ENCODE assay signal across 20 cellular contexts in genomic region chr2:65381607-65382032, GRCh38. TPM values are rescaled to one million over a fixed set of nuclear protein-coding genes. Genes with fewer than 3 reads are reported as not detected.
A peak's percentile ranks its signal among the peaks of the same experiment; 100 is the strongest.
DNase-seq lines count a peak whose midpoint lies in the region; ATAC-seq, FAIRE-seq and TF ChIP-seq lines count a peak whose summit lies in the region.
"Had no signal": no experiment of that assay in that cellular context is flagged by ENCODE, and none has a peak within 500 bp of the region (broad histone marks: within the 10 kb centered on the region; RNA-seq: fewer than 3 reads in every experiment).

No MANE protein-coding gene starts in this region.

- FAIRE-seq in HepG2 (lab: Jason Lieb, UNC): no peak
- FAIRE-seq: A204.1, astrocyte had no signal

- peaks cover 56% of the 10 kb centered on the region; the same call in 1 of the 2 replicates for H4K20me1 ChIP-seq in HepG2 (ENCODE audit: insufficient read depth, low read length)
- H4K20me1 ChIP-seq in PC-9 (ENCODE audit: insufficient read depth): no peaks in the 10 kb centered on the region

- no peaks in the 10 kb centered on the region for H3K36me3 Mint-ChIP-seq in dendritic cell treated with granulocyte-macrophage colony-stimulating factor and Interleukin-4, amounts not matched to agents 40 ng/mL and 50 ng/mL, for 4 days (ENCODE audit: low read depth)

- H3K27me3 Mint-ChIP-seq in dendritic cell treated with granulocyte-macrophage colony-stimulating factor and Interleukin-4, amounts not matched to agents 40 ng/mL and 50 ng/mL, for 4 days: no peaks in the 10 kb centered on the region

- no peak overlapping the region for H2AFZ ChIP-seq in HepG2 (ENCODE audit: low read length)
- H2AFZ ChIP-seq in PC-9: no peak overlapping the region

- TF ChIP-seq CTCF in HepG2 (CRISPR knock-in tag; IDR thresholded peaks at IDR 0.05) (no peak), right lobe of liver (IDR thresholded peaks at IDR 0.05) (no peak), PC-9 (conservative IDR thresholded peaks at IDR 0.05) (no peak), transverse colon (IDR thresholded peaks at IDR 0.05) (no peak)

- H3K79me2 ChIP-seq in HepG2 (ENCODE audit: insufficient read depth, low read length) (peaks cover 92% of the 10 kb centered on the region), PC-9 (ENCODE audit: low read depth) (peaks cover 78% of the 10 kb centered on the region)

- in situ Hi-C loops in HepG2 (cut with HindIII; ENCODE audit: extremely low pct_ligation_motif_present, low pct_unique_long_range_greater_than_20kb): loop anchor here (5.0 kb wide), 1 partner anchor 51 kb away; the partner anchor contains the start of gene SPRED2
- in situ Hi-C loops in transverse colon (cut with MboI; ENCODE audit: low pct_ligation_motif_present in 1 of 4, low pct_unique_long_range_greater_than_20kb in 1 of 4, low sequenced_read_pairs in 3 of 4): no loop called here

- H3K4me1 ChIP-seq in HepG2 (ENCODE audit: insufficient read depth, low read length) (peaks cover 97% of the 10 kb centered on the region), right lobe of liver (peaks cover 0 to 80% (median 42%) of the 10 kb centered on the region in 4 donors), PC-9 (replicated peaks; ENCODE audit: insufficient read depth) (peaks cover 89% of the 10 kb centered on the region), transverse colon (peaks cover 26 to 82% (median 47%) of the 10 kb centered on the region in 4 donors)

- CTCF ChIA-PET in HepG2 (lab: Yijun Ruan, JAX; ENCODE audit: low intra/inter-chr PET ratio, low total read pairs) (no interaction called here), PC-9 (lab: Charles Lee) (interaction anchor here (0.6 kb wide), 1 partner anchor 49 kb away, joined by 3 read pairs; no protein-coding TSS in a partner anchor)

- TF ChIP-seq RAD21 in HepG2 (CRISPR knock-in tag; IDR thresholded peaks at IDR 0.05): no peak

- H3F3A ChIP-seq in PC-9 (ENCODE audit: insufficient read depth, low read depth): peaks cover 45% of the 10 kb centered on the region

- intact Hi-C loops in HepG2 (cut with micrococcal nuclease; ENCODE audit: unreplicated experiment) (loop anchor here (1.0 to 2.0 kb wide), 4 partner anchors 8 to 172 kb away; partner anchors contain the start of gene SPRED2), right lobe of liver (cut with DNase I) (no loop called here), PC-9 (cut with micrococcal nuclease; ENCODE audit: unreplicated experiment) (loop anchor here (1.0 to 2.0 kb wide), 4 partner anchors 15 to 185 kb away; no protein-coding TSS in a partner anchor), transverse colon (cut with DNase I; ENCODE audit: low total_unique reads) (no loop called here)
- intact Hi-C loops in dendritic cell treated with granulocyte-macrophage colony-stimulating factor and Interleukin-4, amounts not matched to agents 40 ng/mL and 50 ng/mL, for 4 days (cut with micrococcal nuclease): no loop called here

- peaks cover 4 to 26% of the 10 kb centered on the region in 2 experiments for H3K36me3 ChIP-seq in HepG2 (replicated peaks in 1 of 2; ENCODE audit: control insufficient read depth in 1 of 2, insufficient read depth in 2 of 2, low read length in 2 of 2)
- H3K36me3 ChIP-seq in right lobe of liver: no peaks in the 10 kb centered on the region
- peaks cover 7% of the 10 kb centered on the region; the same call in 1 of the 2 replicates for H3K36me3 ChIP-seq in PC-9 (ENCODE audit: low read depth)
- no peaks in the 10 kb centered on the region for H3K36me3 ChIP-seq in transverse colon
- H3K36me3 ChIP-seq: esophagus squamous epithelium, sigmoid colon had no signal

- no peaks in the 10 kb centered on the region for H3K9me2 ChIP-seq in PC-9 (ENCODE audit: insufficient read depth)

- DNase-seq in HepG2 (ENCODE audit: low spot score) (no peak), right lobe of liver (no peak), PC-9 (no peak), transverse colon (no peak), medulla oblongata (ENCODE audit: extremely low spot score) (no peak), HPDE6-E6E7 (ENCODE audit: extremely low spot score) (no peak)
- DNase-seq: activated CD4-positive, alpha-beta T cell treated with anti-CD3 and anti-CD28 coated beads, Interleukin-2, amount 50 U/mL, for 48 hours; activated naive CD4-positive, alpha-beta T cell; activated T-cell treated with anti-CD3 and anti-CD28 coated beads for 4 hours; DMS153; effector memory CD4-positive, alpha-beta T cell; esophagus squamous epithelium; Karpas-422; SHP77; sigmoid colon had no signal

- H3K4me1 Mint-ChIP-seq in dendritic cell treated with granulocyte-macrophage colony-stimulating factor and Interleukin-4, amounts not matched to agents 40 ng/mL and 50 ng/mL, for 4 days (ENCODE audit: low read depth): peaks cover 68% of the 10 kb centered on the region

- H3K9ac ChIP-seq in HepG2 (ENCODE audit: insufficient read depth, low read depth, low read length): no peak overlapping the region

- TF ChIP-seq POLR2A in HepG2 (IDR thresholded peaks at IDR 0.05; ENCODE audit: insufficient read depth in 1 of 2, low read depth in 2 of 2, low read length in 2 of 2): no peak
- no peak for TF ChIP-seq POLR2A in right lobe of liver (IDR thresholded peaks at IDR 0.05)
- no peak for TF ChIP-seq POLR2A in transverse colon (IDR thresholded peaks at IDR 0.05)

- BruUV-seq in HepG2 (replicated peaks; lab: Mats Ljungman, UMichigan): no TSS peak
- BruUV-seq in PC-9 (replicated peaks; lab: Mats Ljungman, UMichigan): no TSS peak

- no peaks in the 10 kb centered on the region for H3K9me3 ChIP-seq in HepG2 (ENCODE audit: low read length)
- no peaks in the 10 kb centered on the region for H3K9me3 ChIP-seq in right lobe of liver
- H3K9me3 ChIP-seq in PC-9 (ENCODE audit: insufficient read depth, low read depth): no peaks in the 10 kb centered on the region
- no peaks in the 10 kb centered on the region for H3K9me3 ChIP-seq in transverse colon
- H3K9me3 ChIP-seq: esophagus squamous epithelium, sigmoid colon had no signal

- H3K27me3 ChIP-seq in HepG2 (ENCODE audit: control insufficient read depth in 1 of 2, insufficient read depth in 2 of 2, low read length in 2 of 2) (no peaks in the 10 kb centered on the region), right lobe of liver (no peaks in the 10 kb centered on the region), PC-9 (ENCODE audit: insufficient read depth, low read depth) (no peaks in the 10 kb centered on the region), transverse colon (no peaks in the 10 kb centered on the region)
- H3K27me3 ChIP-seq: esophagus squamous epithelium, sigmoid colon had no signal

- no peak overlapping the region for H3K4me3 Mint-ChIP-seq in dendritic cell treated with granulocyte-macrophage colony-stimulating factor and Interleukin-4, amounts not matched to agents 40 ng/mL and 50 ng/mL, for 4 days

- H3K4me3 ChIP-seq in HepG2 (replicated peaks in 1 of 3; ENCODE audit: insufficient read depth in 1 of 3, low read depth in 2 of 3, low read length in 3 of 3): no peak overlapping the region
- no peak overlapping the region for H3K4me3 ChIP-seq in right lobe of liver
- no peak overlapping the region for H3K4me3 ChIP-seq in PC-9
- no peak overlapping the region for H3K4me3 ChIP-seq in transverse colon
- H3K4me3 ChIP-seq: esophagus squamous epithelium, sigmoid colon had no signal

- POLR2A ChIA-PET in HepG2 (lab: Yijun Ruan, JAX) (interaction anchor here (2.5 to 3.6 kb wide), 3 partner anchors 8 to 54 kb away, joined by 13 to 26 read pairs (median 14); no protein-coding TSS in a partner anchor), PC-9 (lab: Charles Lee; ENCODE audit: unreplicated experiment) (no interaction called here)

- ATAC-seq in HepG2 (no peak), right lobe of liver (no peak), HG03432 (IDR thresholded peaks at IDR 0.05; ENCODE audit: unreplicated experiment) (no peak)
- ATAC-seq: left lobe of liver had no signal

- H3K9me3 Mint-ChIP-seq in dendritic cell treated with granulocyte-macrophage colony-stimulating factor and Interleukin-4, amounts not matched to agents 40 ng/mL and 50 ng/mL, for 4 days: no peaks in the 10 kb centered on the region

- H3K27ac ChIP-seq in HepG2 (ENCODE audit: extremely low read length, insufficient read depth, low read length) (peak overlapping the region; percentile 4), right lobe of liver (peak overlapping the region in 1 of 3 donors; percentile 74), PC-9 (peak overlapping the region; percentile 82; the same call in 1 of the 2 replicates), transverse colon (peak overlapping the region in 3 of 4 donors; percentile 76 to 83 (median 81))

- 72% methylated on average over 5 of the region's 5 CpGs for WGBS in HepG2 (ENCODE audit: low lambda C conversion rate)
- WGBS in right lobe of liver (ENCODE audit: insufficient coverage, low coverage, low lambda C conversion rate, missing lambda C conversion rate): 83% methylated on average over 5 of the region's 5 CpGs
- WGBS in transverse colon (ENCODE audit: low coverage in 1 of 2), 2 donors: 85% methylated on average over 5 of the region's 5 CpGs; no CpG with 5 or more reads in 1 of the 2 donors

- H3K4me2 ChIP-seq in HepG2 (ENCODE audit: low read depth, low read length): no peak overlapping the region
- peak overlapping the region; percentile 76 for H3K4me2 ChIP-seq in PC-9

- no peak for TF ChIP-seq EP300 in HepG2 (IDR thresholded peaks at IDR 0.05; ENCODE audit: low read depth in 2 of 2, low read length in 2 of 2)
- no peak for TF ChIP-seq EP300 in HepG2 (CRISPR knock-in tag; IDR thresholded peaks at IDR 0.05; ENCODE audit: borderline replicate concordance)
- no peak for TF ChIP-seq EP300 in transverse colon (IDR thresholded peaks at IDR 0.05; ENCODE audit: low read depth)

- peak overlapping the region; percentile 39 for H3K27ac Mint-ChIP-seq in dendritic cell treated with granulocyte-macrophage colony-stimulating factor and Interleukin-4, amounts not matched to agents 40 ng/mL and 50 ng/mL, for 4 days

RNA-seq across cellular contexts. Expression of gene SPRED2, which starts 50.8 kb away (rescaled TPM):
- total RNA-seq in HepG2 (2016; rRNA removed; fragmentation: Illumina TruSeq; extraction: Trizol) (13.0 and 17.7 TPM in 2 replicates), right lobe of liver (10 to 100 TPM; 11.0 to 22.5 (median 15.2) TPM), PC-9 (2021) (33.5 and 33.6 TPM in 2 replicates), transverse colon (10 to 100 TPM in 3 of 4 donors, 1 to 10 TPM in 1; 8.4 to 34.8 (median 29.7) TPM)
- 8.2 and 14.6 TPM in 2 replicates for total RNA-seq in HepG2 (2016; cell fraction: cytosol; rRNA removed; fragmentation: Illumina TruSeq; extraction: Trizol; ENCODE audit: low read depth)
- total RNA-seq in HepG2 (2016; cell fraction: insoluble cytoplasmic fraction; rRNA removed; fragmentation: Illumina TruSeq; extraction: Trizol): 13.6 and 15.0 TPM in 2 replicates
- total RNA-seq in HepG2 (2016; cell fraction: membrane; rRNA removed; fragmentation: Illumina TruSeq; extraction: Trizol): 14.7 and 17.3 TPM in 2 replicates
- 17.1 and 21.0 TPM in 2 replicates for total RNA-seq in HepG2 (2016; cell fraction: nucleus; rRNA removed; fragmentation: Illumina TruSeq; extraction: Trizol)
- polyA plus RNA-seq in HepG2 (2011; rRNA removed): 34.4 and 37.0 TPM in 2 replicates
- polyA plus RNA-seq in HepG2 (2011; cell fraction: cytosol; rRNA removed): 35.1 and 36.7 TPM in 2 replicates
- 42.3 and 51.3 TPM in 2 replicates for polyA plus RNA-seq in HepG2 (2011; cell fraction: nucleus; rRNA removed)
- 50.2 and 57.7 TPM in 2 replicates for polyA plus RNA-seq in HepG2 (2012)
- 7.2 and 7.7 TPM in 2 replicates for polyA plus RNA-seq in HepG2 (2016; cell fraction: cytosol; fragmentation: Illumina TruSeq; extraction: Trizol; ENCODE audit: low read depth)
- polyA plus RNA-seq in HepG2 (2016; cell fraction: insoluble cytoplasmic fraction; fragmentation: Illumina TruSeq; extraction: Trizol; ENCODE audit: low read depth): 35.3 and 42.4 TPM in 2 replicates
- polyA plus RNA-seq in HepG2 (2016; cell fraction: membrane; fragmentation: Illumina TruSeq; extraction: Trizol; ENCODE audit: low read depth): 18.9 and 19.9 TPM in 2 replicates
- 39.6 and 40.2 TPM in 2 replicates for polyA plus RNA-seq in HepG2 (2016; cell fraction: nucleus; fragmentation: Illumina TruSeq; extraction: Trizol; ENCODE audit: insufficient read depth, low read depth)
- polyA minus RNA-seq in HepG2 (2011; rRNA and poly(A)+ RNA removed; ENCODE audit: low replicate concordance): 4.9 and 74.4 TPM in 2 replicates
- 42.6 and 50.6 TPM in 2 replicates for polyA minus RNA-seq in HepG2 (2011; cell fraction: cytosol; rRNA and poly(A)+ RNA removed)
- polyA minus RNA-seq in HepG2 (2011; cell fraction: nucleus; rRNA and poly(A)+ RNA removed): 36.3 and 43.9 TPM in 2 replicates

Comparison
In these comparisons a context has a peak if more than half of its experiments do, and no peak if none do; other contexts are left out.
1. intact Hi-C loops: an anchor here in HepG2 (1.0 to 2.0 kb wide) and PC-9 (1.0 to 2.0 kb wide); none called in right lobe of liver, dendritic cell treated with granulocyte-macrophage colony-stimulating factor and Interleukin-4, amounts not matched to agents 40 ng/mL and 50 ng/mL, for 4 days and transverse colon.